ENCODE assay signal across 8 cellular contexts in the genomic region with DNA sequence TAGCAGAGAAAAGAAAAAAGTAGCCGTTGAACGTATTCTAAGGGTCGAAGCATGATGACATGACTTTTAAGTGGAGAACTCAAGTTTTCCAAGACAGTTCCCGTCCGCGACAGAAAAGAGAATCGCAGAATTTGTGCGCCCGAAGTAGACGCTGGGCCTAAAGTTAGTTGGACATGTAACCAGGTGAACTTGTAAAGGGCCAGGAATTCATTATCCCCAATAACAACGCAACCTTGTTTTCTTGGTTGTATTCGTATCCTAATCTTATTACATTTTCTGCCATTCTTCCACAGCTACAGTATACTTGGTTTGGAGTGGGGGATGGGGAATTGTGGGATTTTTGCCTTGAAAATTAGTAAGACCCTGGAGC. TPM values are rescaled to one million over a fixed set of nuclear protein-coding genes. Genes with fewer than 3 reads are reported as not detected.
DNase-seq lines count a peak whose midpoint lies in the region; ATAC-seq and TF ChIP-seq lines count a peak whose summit lies in the region.

No MANE protein-coding gene starts in this region.

- H3K4me3 ChIP-seq in heart right ventricle = peak overlapping the region; percentile 59 to 97 (median 90)
- H3K4me3 ChIP-seq in foreskin fibroblast (ENCODE audit: low read depth in 1 of 2, low read length in 2 of 2) = peak overlapping the region; percentile 75 to 90

- POLR2A ChIA-PET in activated CD4-positive, alpha-beta memory T cell treated with anti-CD3 and anti-CD28 coated beads for 36 hours (lab: Charles Lee) = interaction anchor here (0.9 to 1.3 kb wide), 8 partner anchors 13 to 370 kb away, joined by 3 to 8 read pairs (median 4); a partner anchor contains a TSS

- no peak for TF ChIP-seq CTCF in heart right ventricle (IDR thresholded peaks at IDR 0.05)
- no peak for TF ChIP-seq CTCF in foreskin fibroblast (IDR thresholded peaks at IDR 0.05; ENCODE audit: low read depth, low read length)

- no peaks in the 10 kb centered on the region for H3K9me3 ChIP-seq in heart right ventricle

- H3K4me1 ChIP-seq in heart right ventricle = peaks cover 3 to 54% (median 40%) of the 10 kb centered on the region in 9 donors

- no peak for ATAC-seq in heart right ventricle
- no peak for ATAC-seq in Right ventricle myocardium inferior
- no peak for ATAC-seq in HG02571 (IDR thresholded peaks at IDR 0.05; ENCODE audit: unreplicated experiment)
- ATAC-seq in GM19351 (IDR thresholded peaks at IDR 0.05; ENCODE audit: unreplicated experiment) = no peak

- 3 to 4% methylated on average over 12 of the region's 12 CpGs for WGBS in heart right ventricle, 2 donors

- peaks cover 0 to 7% (median 0%) of the 10 kb centered on the region in 9 donors for H3K36me3 ChIP-seq in heart right ventricle

- H3K27me3 ChIP-seq in heart right ventricle = no peaks in the 10 kb centered on the region

- H3K27ac ChIP-seq in heart right ventricle = peak overlapping the region in 9 of 10 donors; percentile 84 to 98 (median 96)

- CTCF ChIA-PET in activated CD4-positive, alpha-beta memory T cell treated with anti-CD3 and anti-CD28 coated beads for 36 hours (lab: Charles Lee) = interaction anchor here (0.7 to 3.4 kb wide), 4 partner anchors 52 to 153 kb away, joined by 3 to 31 read pairs (median 6); a partner anchor contains a TSS

- H3K4me1 Mint-ChIP-seq in activated CD4-positive, alpha-beta memory T cell treated with anti-CD3 and anti-CD28 coated beads for 36 hours (ENCODE audit: low read depth) = peaks cover 37% of the 10 kb centered on the region

- peak overlapping the region; percentile 92 for H3K27ac Mint-ChIP-seq in activated CD4-positive, alpha-beta memory T cell treated with anti-CD3 and anti-CD28 coated beads for 36 hours

- H3K9me3 Mint-ChIP-seq in activated CD4-positive, alpha-beta memory T cell treated with anti-CD3 and anti-CD28 coated beads for 36 hours = no peaks in the 10 kb centered on the region

- no peaks in the 10 kb centered on the region for H3K27me3 Mint-ChIP-seq in activated CD4-positive, alpha-beta memory T cell treated with anti-CD3 and anti-CD28 coated beads for 36 hours

- DNase-seq in heart right ventricle = peak in 1 of 2 donors; percentile 12
- no peak for DNase-seq in Right ventricle myocardium inferior (ENCODE audit: missing footprints)
- DNase-seq in activated CD4-positive, alpha-beta memory T cell treated with anti-CD3 and anti-CD28 coated beads for 36 hours = peak; percentile 61
- peak in 1 of 2 donors; percentile 52 for DNase-seq in foreskin fibroblast
- peak; percentile 13 for DNase-seq in pulmonary artery endothelial cell (ENCODE audit: low read depth, low spot score)
- no peak for DNase-seq in C1 segment of cervical spinal cord (lab: John Stamatoyannopoulos, UW)

- H3K36me3 Mint-ChIP-seq in activated CD4-positive, alpha-beta memory T cell treated with anti-CD3 and anti-CD28 coated beads for 36 hours = peaks cover 13% of the 10 kb centered on the region

- intact Hi-C loops in heart right ventricle (cut with DNase I) (no loop called here), Right ventricle myocardium inferior (cut with DNase I) (loop anchor here (5.0 kb wide), 1 partner anchor 73 kb away; no protein-coding TSS in a partner anchor)
- intact Hi-C loops in activated CD4-positive, alpha-beta memory T cell treated with anti-CD3 and anti-CD28 coated beads for 36 hours (cut with micrococcal nuclease) = no loop called here

- H3K4me3 Mint-ChIP-seq in activated CD4-positive, alpha-beta memory T cell treated with anti-CD3 and anti-CD28 coated beads for 36 hours = peak overlapping the region; percentile 93

RNA-seq across cellular contexts. Expression of a gene that starts 0.9 kb away (rescaled TPM):
- total RNA-seq in heart right ventricle = 10 to 100 TPM; 34.1 to 47.5 (median 39.6) TPM
- 1 to 10 TPM; 6.7 to 7.7 TPM for polyA plus RNA-seq in heart right ventricle
- total RNA-seq in Right ventricle myocardium inferior = 39.8 TPM
- 10 to 100 TPM; 42.3 to 45.2 TPM for total RNA-seq in activated CD4-positive, alpha-beta memory T cell treated with anti-CD3 and anti-CD28 coated beads for 36 hours
- 62.2 and 74.8 TPM in 2 replicates for total RNA-seq in pulmonary artery endothelial cell

Comparison
In these comparisons a context has a peak if more than half of its experiments do, and no peak if none do; other contexts are left out.
1. DNase-seq: peak in activated CD4-positive, alpha-beta memory T cell treated with anti-CD3 and anti-CD28 coated beads for 36 hours (single experiment) and pulmonary artery endothelial cell (single experiment); none in Right ventricle myocardium inferior (single experiment) and C1 segment of cervical spinal cord (0 of 14).